ENCODE assay signal across 8 cellular contexts in the genomic region with DNA sequence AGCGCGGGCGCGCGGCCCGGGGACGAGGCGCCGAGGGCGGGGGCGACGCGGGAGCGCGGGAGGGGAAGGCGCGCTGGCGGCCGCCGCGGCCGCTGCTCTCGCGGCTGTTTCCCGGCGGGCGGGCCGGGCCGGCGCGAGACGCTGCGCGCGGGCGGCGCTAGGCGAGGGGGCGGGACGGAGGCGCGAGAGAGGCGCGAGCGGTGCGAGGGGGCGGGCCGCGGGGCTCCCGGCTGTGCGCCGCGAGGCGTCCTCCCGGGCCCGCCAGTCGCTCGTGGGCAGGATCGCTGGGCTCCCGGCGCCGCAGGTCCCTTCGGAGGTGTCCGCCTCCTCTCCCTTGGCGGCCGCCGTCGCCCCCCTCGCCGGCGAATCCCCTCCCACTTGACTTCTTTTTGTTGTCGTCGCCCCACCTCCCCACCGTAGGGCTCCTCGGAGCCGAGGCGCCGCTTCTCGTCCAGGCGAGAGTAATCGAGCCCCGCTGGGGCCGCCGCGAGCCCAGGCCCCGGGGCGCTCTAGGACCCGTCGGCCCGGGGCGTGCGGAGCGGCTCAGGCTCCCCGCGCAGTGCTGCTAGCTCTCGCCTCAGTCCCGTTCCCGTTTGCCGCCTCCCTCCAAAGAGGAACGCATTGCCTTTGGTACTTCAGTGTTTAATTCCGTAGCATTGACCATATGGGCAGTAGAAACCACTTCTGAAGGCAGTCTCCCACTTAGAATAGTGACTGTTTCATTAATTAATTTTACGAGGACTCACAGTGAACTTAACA. TPM values are rescaled to one million over a fixed set of nuclear protein-coding genes. Genes with fewer than 3 reads are reported as not detected.
DNase-seq lines count a peak whose midpoint lies in the region; ATAC-seq and TF ChIP-seq lines count a peak whose summit lies in the region.

A gene (minus strand): TSS at position 110 of the 759 bp plus-strand sequence. CDS start 330 bp downstream, outside the sequence.

- TF ChIP-seq POLR2A in right lobe of liver (IDR thresholded peaks at IDR 0.05), result peak; percentile 89

- DNase-seq in NCI-H69 (lab: John Stamatoyannopoulos, UW) (peak; percentile 99), dermis microvascular lymphatic vessel endothelial cell (ENCODE audit: low read depth in 2 of 2) (peak; percentile 50 to 89), right lobe of liver (peak; percentile 92 to 93 (median 93))
- peak; percentile 81 to 82 for DNase-seq in activated CD4-positive, alpha-beta T cell treated with anti-CD3 and anti-CD28 coated beads, Interleukin-2, amount 50 U/mL, for 48 hours
- DNase-seq in stimulated activated CD4-positive, alpha-beta T cell treated with anti-CD3 and anti-CD28 coated beads, Interleukin-4, amount 100 ng/mL, for 4 hours, result peak; percentile 85 to 86

- TF ChIP-seq CTCF in C4-2B (conservative IDR thresholded peaks at IDR 0.05) (no peak; the same call in none of the 2 replicates), right lobe of liver (IDR thresholded peaks at IDR 0.05) (no peak)

- H3K4me3 ChIP-seq in right lobe of liver, result peak within 1 kb of the TSS; percentile 71 to 81 (median 74)

- H3K36me3 ChIP-seq in right lobe of liver, result no peaks in the 10 kb centered on the region

- WGBS in right lobe of liver (ENCODE audit: insufficient coverage, low coverage, low lambda C conversion rate, missing lambda C conversion rate), result 0% methylated on average over 9 of the region's 102 CpGs

- peaks cover 0 to 16% (median 2%) of the 10 kb centered on the region in 4 donors for H3K4me1 ChIP-seq in right lobe of liver

- peak within 1 kb of the TSS; percentile 98 for H3K27ac ChIP-seq in C4-2B
- peak within 1 kb of the TSS; percentile 79 to 96 (median 91) for H3K27ac ChIP-seq in right lobe of liver

- no peaks in the 10 kb centered on the region for H3K27me3 ChIP-seq in right lobe of liver

- intact Hi-C loops in right lobe of liver (cut with DNase I), result no loop called here

- H3K9me3 ChIP-seq in right lobe of liver, result no peaks in the 10 kb centered on the region

- ATAC-seq in GM19351 (IDR thresholded peaks at IDR 0.05; ENCODE audit: unreplicated experiment) (peak; percentile 69), HG03520 (IDR thresholded peaks at IDR 0.05; ENCODE audit: unreplicated experiment) (peak; percentile 72), right lobe of liver (peak; percentile 81 to 92 (median 87))

RNA-seq across cellular contexts. Expression of the gene that starts here (rescaled TPM):
- total RNA-seq in dermis microvascular lymphatic vessel endothelial cell, result 20.4 and 25.9 TPM in 2 replicates
- 10 to 100 TPM; 14.1 to 17.9 (median 15.9) TPM for total RNA-seq in right lobe of liver

Comparison
In these comparisons a context has a peak if more than half of its experiments do, and no peak if none do; other contexts are left out.
1. Peak in every context shown above with its lines: DNase-seq, ATAC-seq, H3K4me3 ChIP-seq and H3K27ac ChIP-seq.